In genomic region chrX:23844502-23845138, GRCh38 we compare ENCODE assay signal across 10 cellular contexts.
DNase-seq lines count a peak whose midpoint lies in the region; ATAC-seq, FAIRE-seq and TF ChIP-seq lines count a peak whose summit lies in the region.
"Had no signal": no experiment of that assay in that cellular context is flagged by ENCODE, and none has a peak within 500 bp of the region (broad histone marks: within the 10 kb centered on the region; RNA-seq: fewer than 3 reads in every experiment).

No MANE protein-coding gene starts in this region.

- no peak overlapping the region for H3K14ac ChIP-seq in mesenchymal stem cell (ENCODE audit: low read length in 2 of 2)

- H4K91ac ChIP-seq in mesenchymal stem cell (ENCODE audit: low read length), result no peak overlapping the region

- TF ChIP-seq CTCF in cardiac muscle cell (IDR thresholded peaks at IDR 0.05; ENCODE audit: low read depth, low read length), result no peak
- TF ChIP-seq CTCF in WERI-Rb-1 (IDR thresholded peaks at IDR 0.05; ENCODE audit: low read depth, low read length), result no peak

- no peak overlapping the region for H3K4me3 ChIP-seq in cardiac muscle cell
- no peak overlapping the region for H3K4me3 ChIP-seq in mesenchymal stem cell (ENCODE audit: insufficient read depth in 1 of 2, low read depth in 1 of 2, low read length in 2 of 2)
- no peak overlapping the region for H3K4me3 ChIP-seq in WERI-Rb-1 (ENCODE audit: low read depth, low read length)

- H3K9me3 ChIP-seq in cardiac muscle cell (ENCODE audit: low read depth) (no peaks in the 10 kb centered on the region), mesenchymal stem cell (ENCODE audit: control insufficient read depth, low read length) (no peaks in the 10 kb centered on the region), WERI-Rb-1 (ENCODE audit: severe bottlenecking) (peaks cover 2% of the 10 kb centered on the region)

- H3K79me1 ChIP-seq in mesenchymal stem cell (replicated peaks; ENCODE audit: low read length, poor library complexity, severe bottlenecking), result peaks cover 1% of the 10 kb centered on the region

- no peak overlapping the region for H2BK15ac ChIP-seq in mesenchymal stem cell (ENCODE audit: low read depth, poor library complexity, severe bottlenecking)

- no peak overlapping the region for H3K4me2 ChIP-seq in mesenchymal stem cell (ENCODE audit: low read length, poor library complexity, severe bottlenecking)

- no peak overlapping the region for H2BK120ac ChIP-seq in mesenchymal stem cell (ENCODE audit: low read depth, low read length)

- no peak overlapping the region for H3K23ac ChIP-seq in mesenchymal stem cell (ENCODE audit: low read length in 2 of 2)

- no peak for FAIRE-seq in urothelium cell line (lab: Jason Lieb, UNC)
- FAIRE-seq: H54, keratinocyte had no signal

- peak overlapping the region in 1 of 2 experiments; percentile 68 for H3K18ac ChIP-seq in mesenchymal stem cell (ENCODE audit: low read depth in 1 of 2, low read length in 2 of 2)

- no peak overlapping the region for H3K9ac ChIP-seq in mesenchymal stem cell (ENCODE audit: low read length)

- H2AK5ac ChIP-seq in mesenchymal stem cell (ENCODE audit: low read length, severe bottlenecking), result no peak overlapping the region

- H3K27me3 ChIP-seq in cardiac muscle cell (no peaks in the 10 kb centered on the region), mesenchymal stem cell (ENCODE audit: control insufficient read depth in 1 of 2, insufficient read depth in 1 of 2, low read length in 2 of 2) (peaks cover 0 to 3% of the 10 kb centered on the region in 2 experiments), WERI-Rb-1 (ENCODE audit: insufficient read depth, low read depth, severe bottlenecking) (peaks cover 8% of the 10 kb centered on the region)

- H3K36me3 ChIP-seq in cardiac muscle cell (no peaks in the 10 kb centered on the region), mesenchymal stem cell (ENCODE audit: control insufficient read depth in 1 of 2, insufficient read depth in 2 of 2, low read depth in 1 of 2, low read length in 2 of 2) (no peaks in the 10 kb centered on the region), WERI-Rb-1 (no peaks in the 10 kb centered on the region)

- WGBS in mesenchymal stem cell, result 32% methylated on average over 4 of the region's 7 CpGs

- H2AFZ ChIP-seq in mesenchymal stem cell (ENCODE audit: low read depth, low read length), result no peak overlapping the region

- intact Hi-C loops in cardiac septum (cut with DNase I), result no loop called here

- no peak overlapping the region for H3K4ac ChIP-seq in mesenchymal stem cell (ENCODE audit: low read depth in 1 of 2, low read length in 2 of 2)

- no peak overlapping the region for H2BK5ac ChIP-seq in mesenchymal stem cell (ENCODE audit: low read depth, low read length, poor library complexity, severe bottlenecking)

- H2BK12ac ChIP-seq in mesenchymal stem cell (ENCODE audit: low read length in 2 of 2), result no peak overlapping the region

- H3K27ac ChIP-seq in cardiac muscle cell (peak overlapping the region; percentile 87), mesenchymal stem cell (ENCODE audit: low read length, poor library complexity, severe bottlenecking) (no peak overlapping the region), WERI-Rb-1 (no peak overlapping the region)

- no peak for ATAC-seq in GM19023 (IDR thresholded peaks at IDR 0.05; ENCODE audit: unreplicated experiment)

- H3K4me1 ChIP-seq in cardiac muscle cell (ENCODE audit: low read depth) (peaks cover 16% of the 10 kb centered on the region), mesenchymal stem cell (ENCODE audit: control insufficient read depth, insufficient read depth, low read depth, low read length) (no peaks in the 10 kb centered on the region)

- H4K8ac ChIP-seq in mesenchymal stem cell (ENCODE audit: low read length), result no peak overlapping the region

- DNase-seq in cardiac muscle cell (ENCODE audit: low read depth in 1 of 2, low spot score in 1 of 2) (peak; percentile 15 to 29), cardiac septum (ENCODE audit: low spot score) (no peak), dermis microvascular lymphatic vessel endothelial cell (ENCODE audit: low read depth in 2 of 2) (peak; percentile 58 to 83), mesenchymal stem cell (peak; percentile 26), urothelium cell line (ENCODE audit: low spot score) (no peak), 8988T (no peak), WERI-Rb-1 (no peak)

Comparison
In these comparisons a context has a peak if more than half of its experiments do, and no peak if none do; other contexts are left out.
1. DNase-seq: peak in cardiac muscle cell (2 of 2), dermis microvascular lymphatic vessel endothelial cell (2 of 2) and mesenchymal stem cell (single experiment); none in cardiac septum (single experiment), urothelium cell line (single experiment), 8988T (single experiment) and WERI-Rb-1 (single experiment).